In the genomic region with DNA sequence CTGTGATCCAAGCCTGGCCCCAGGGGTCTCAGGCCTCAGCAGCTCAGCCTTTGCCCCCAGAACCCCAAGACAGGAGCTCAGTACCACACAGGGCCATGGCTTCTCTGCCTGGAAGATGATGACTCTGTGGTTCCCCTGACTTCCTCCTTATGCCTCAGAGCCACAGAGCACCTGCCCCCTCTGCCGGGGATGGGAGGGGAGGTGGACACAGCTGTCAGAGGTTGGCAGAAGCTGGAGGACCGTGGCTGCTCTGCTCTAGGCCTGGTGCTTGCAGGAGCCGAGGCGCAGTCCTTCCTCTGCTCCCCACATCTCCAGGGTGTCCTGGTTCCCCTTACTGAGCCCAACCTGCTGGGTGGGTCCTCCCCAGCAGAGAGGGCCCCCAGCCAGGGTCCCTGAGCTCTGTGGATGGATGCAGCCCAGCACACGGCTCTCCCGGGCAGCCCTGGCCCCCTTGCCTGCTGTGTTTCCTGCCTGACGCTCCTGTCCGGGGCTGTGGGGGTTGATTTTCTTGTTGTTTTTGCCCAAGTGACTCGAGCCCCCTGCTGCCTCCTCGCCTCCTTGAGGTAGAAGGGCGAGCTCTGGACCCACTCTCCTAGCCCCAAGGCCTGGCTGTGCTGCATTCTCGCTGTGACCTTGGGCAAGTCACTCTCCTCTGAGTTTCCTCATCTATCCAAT, we compare ENCODE assay signal across 8 cellular contexts. TPM values are rescaled to one million over a fixed set of nuclear protein-coding genes. Genes with fewer than 3 reads are reported as not detected.
DNase-seq lines count a peak whose midpoint lies in the region; ATAC-seq lines count a peak whose summit lies in the region.

No MANE protein-coding gene starts in this region.

- peak; percentile 17 for ATAC-seq in activated T-helper 17 cell treated with anti-CD3 and anti-CD28 coated beads, Interleukin-2, amount 50 U/mL, for 72 hours (replicated peaks)
- ATAC-seq in naive B cell (ENCODE audit: low read depth in 2 of 2), result peak; percentile 93 to 95
- ATAC-seq in HG03565 (IDR thresholded peaks at IDR 0.05; ENCODE audit: unreplicated experiment), result no peak

- no peaks in the 10 kb centered on the region for H3K27me3 Mint-ChIP-seq in activated T-helper 17 cell treated with anti-CD3 and anti-CD28 coated beads, Interleukin-2, amount 50 U/mL, for 72 hours
- no peaks in the 10 kb centered on the region for H3K27me3 Mint-ChIP-seq in naive B cell

- peaks cover 60% of the 10 kb centered on the region for H3K36me3 Mint-ChIP-seq in activated T-helper 17 cell treated with anti-CD3 and anti-CD28 coated beads, Interleukin-2, amount 50 U/mL, for 72 hours (ENCODE audit: low read depth)
- no peaks in the 10 kb centered on the region for H3K36me3 Mint-ChIP-seq in naive B cell

- no peaks in the 10 kb centered on the region for H3K4me1 Mint-ChIP-seq in activated T-helper 17 cell treated with anti-CD3 and anti-CD28 coated beads, Interleukin-2, amount 50 U/mL, for 72 hours
- H3K4me1 Mint-ChIP-seq in naive B cell, result peaks cover 20 to 42% (median 37%) of the 10 kb centered on the region in 3 donors

- peak overlapping the region; percentile 34 for H3K27ac Mint-ChIP-seq in activated T-helper 17 cell treated with anti-CD3 and anti-CD28 coated beads, Interleukin-2, amount 50 U/mL, for 72 hours
- H3K27ac Mint-ChIP-seq in naive B cell, result peak overlapping the region in 4 of 6 donors; percentile 38 to 76 (median 72)

- peak; percentile 27 for DNase-seq in stimulated activated CD4-positive, alpha-beta T cell treated with anti-CD3 and anti-CD28 coated beads, Interleukin-15, amount 100 ng/mL, for 24 hours
- no peak for DNase-seq in stimulated activated CD4-positive, alpha-beta T cell treated with anti-CD3 and anti-CD28 coated beads, Interleukin-12 subunit alpha, Interleukin-12 subunit beta, amount 100 ng/mL, for 4 hours
- peak; percentile 46 for DNase-seq in NCI-H2196 (lab: John Stamatoyannopoulos, UW; ENCODE audit: unreplicated experiment)
- peak; percentile 55 for DNase-seq in naive B cell
- DNase-seq in NCI-H1436 (lab: John Stamatoyannopoulos, UW), result no peak
- DNase-seq in cerebellum (ENCODE audit: low spot score), result no peak

- H3K4me3 Mint-ChIP-seq in activated T-helper 17 cell treated with anti-CD3 and anti-CD28 coated beads, Interleukin-2, amount 50 U/mL, for 72 hours, result no peak overlapping the region
- H3K4me3 Mint-ChIP-seq in naive B cell, result peak overlapping the region in 1 of 8 donors; percentile 30

- H3K9me3 Mint-ChIP-seq in activated T-helper 17 cell treated with anti-CD3 and anti-CD28 coated beads, Interleukin-2, amount 50 U/mL, for 72 hours, result no peaks in the 10 kb centered on the region
- peaks cover 0 to under 1% (median 0%) of the 10 kb centered on the region in 7 donors for H3K9me3 Mint-ChIP-seq in naive B cell

RNA-seq across cellular contexts. Expression of a gene that starts 36.6 kb away (rescaled TPM):
- total RNA-seq in activated T-helper 17 cell treated with anti-CD3 and anti-CD28 coated beads, Interleukin-2, amount 50 U/mL, for 72 hours, result 100 to 1,000 TPM; 125 to 137 TPM
- 10 to 100 TPM; 15.6 to 34.1 (median 24.1) TPM for polyA plus RNA-seq in naive B cell (ENCODE audit: low read depth in 6 of 6)
- 0.27 TPM for total RNA-seq in cerebellum

RNA-seq across cellular contexts. Expression of a gene that starts 39.4 kb away (rescaled TPM):
- total RNA-seq in activated T-helper 17 cell treated with anti-CD3 and anti-CD28 coated beads, Interleukin-2, amount 50 U/mL, for 72 hours, result 10 to 100 TPM in 1 of 2 donors, 1 to 10 TPM in 1; 9.6 to 27.6 TPM
- 100 to 1,000 TPM; 418 to 685 (median 569) TPM for polyA plus RNA-seq in naive B cell (ENCODE audit: low read depth in 6 of 6)
- total RNA-seq in cerebellum, result 261 TPM

Comparison
In these comparisons a context has a peak if more than half of its experiments do, and no peak if none do; other contexts are left out.
1. DNase-seq: peak in stimulated activated CD4-positive, alpha-beta T cell treated with anti-CD3 and anti-CD28 coated beads, Interleukin-15, amount 100 ng/mL, for 24 hours (single experiment), NCI-H2196 (single experiment) and naive B cell (single experiment); none in stimulated activated CD4-positive, alpha-beta T cell treated with anti-CD3 and anti-CD28 coated beads, Interleukin-12 subunit alpha, Interleukin-12 subunit beta, amount 100 ng/mL, for 4 hours (single experiment), NCI-H1436 (single experiment) and cerebellum (single experiment).
2. RNA of a gene that starts 36.6 kb away (total RNA-seq): 125 to 137 TPM in activated T-helper 17 cell treated with anti-CD3 and anti-CD28 coated beads, Interleukin-2, amount 50 U/mL, for 72 hours; 0.27 TPM in cerebellum (single experiment); every median in the first group is over 10 times any median in the second.